Comparison of ENCODE assay signal across 19 cellular contexts in genomic region chr6:166749666-166750065, GRCh38.
DNase-seq lines count a peak whose midpoint lies in the region; ATAC-seq and TF ChIP-seq lines count a peak whose summit lies in the region.
"Had no signal": no experiment of that assay in that cellular context is flagged by ENCODE, and none has a peak within 500 bp of the region (broad histone marks: within the 10 kb centered on the region; RNA-seq: fewer than 3 reads in every experiment).

No MANE protein-coding gene starts in this region.

- H3K4me1 ChIP-seq in GM23338 (ENCODE audit: insufficient read depth) (peaks cover 29% of the 10 kb centered on the region), PC-3 (ENCODE audit: insufficient read depth, low read length) (no peaks in the 10 kb centered on the region), mesenchymal stem cell (ENCODE audit: control insufficient read depth, insufficient read depth, low read depth, low read length) (peaks cover 30% of the 10 kb centered on the region), Caco-2 (no peaks in the 10 kb centered on the region)
- H3K4me1 ChIP-seq: HAP-1 had no signal

- no peaks in the 10 kb centered on the region for H3K79me1 ChIP-seq in mesenchymal stem cell (replicated peaks; ENCODE audit: low read length, poor library complexity, severe bottlenecking)

- H3K9me3 Mint-ChIP-seq in GM23338 (no peaks in the 10 kb centered on the region), Caco-2 (ENCODE audit: unreplicated experiment) (no peaks in the 10 kb centered on the region)
- H3K9me3 Mint-ChIP-seq in stimulated activated memory B cell treated with anti-CD40 and anti-IgM and Interleukin-4, amounts not matched to agents 10 μg/mL and 1 μg/mL and 100 μg/mL, for 72 hours = no peaks in the 10 kb centered on the region
- H3K9me3 Mint-ChIP-seq in stimulated activated naive B cell treated with anti-CD40 and anti-IgM and Interleukin-4, amounts not matched to agents 10 μg/mL and 1 μg/mL and 100 μg/mL, for 72 hours = no peaks in the 10 kb centered on the region

- H3K9ac ChIP-seq in PC-3 (ENCODE audit: low read length) = no peak overlapping the region
- H3K9ac ChIP-seq in mesenchymal stem cell (ENCODE audit: low read length) = no peak overlapping the region
- H3K9ac ChIP-seq: GM23248, SK-N-SH had no signal

- H3K27me3 Mint-ChIP-seq in GM23338 (ENCODE audit: insufficient read depth, low read depth, poor library complexity) = peaks cover 17% of the 10 kb centered on the region
- H3K27me3 Mint-ChIP-seq in stimulated activated memory B cell treated with anti-CD40 and anti-IgM and Interleukin-4, amounts not matched to agents 10 μg/mL and 1 μg/mL and 100 μg/mL, for 72 hours = peaks cover 23% of the 10 kb centered on the region
- peaks cover 30 to 44% of the 10 kb centered on the region in 2 donors for H3K27me3 Mint-ChIP-seq in stimulated activated naive B cell treated with anti-CD40 and anti-IgM and Interleukin-4, amounts not matched to agents 10 μg/mL and 1 μg/mL and 100 μg/mL, for 72 hours
- H3K27me3 Mint-ChIP-seq in Caco-2 (ENCODE audit: insufficient read depth, unreplicated experiment) = no peaks in the 10 kb centered on the region

- H3K79me2 ChIP-seq in GM23338 (replicated peaks; ENCODE audit: insufficient read depth) (no peaks in the 10 kb centered on the region), PC-3 (ENCODE audit: low read length) (no peaks in the 10 kb centered on the region)

- H2BK15ac ChIP-seq in mesenchymal stem cell (ENCODE audit: low read depth, poor library complexity, severe bottlenecking) = no peak overlapping the region

- H4K20me1 ChIP-seq in GM23338 (replicated peaks; ENCODE audit: insufficient read depth) (no peaks in the 10 kb centered on the region), PC-3 (ENCODE audit: low read length) (no peaks in the 10 kb centered on the region)

- H2BK120ac ChIP-seq in mesenchymal stem cell (ENCODE audit: low read depth, low read length) = no peak overlapping the region

- peaks cover 49% of the 10 kb centered on the region for H3K4me1 Mint-ChIP-seq in GM23338
- peaks cover 42% of the 10 kb centered on the region for H3K4me1 Mint-ChIP-seq in stimulated activated memory B cell treated with anti-CD40 and anti-IgM and Interleukin-4, amounts not matched to agents 10 μg/mL and 1 μg/mL and 100 μg/mL, for 72 hours
- peaks cover 18 to 38% of the 10 kb centered on the region in 2 donors for H3K4me1 Mint-ChIP-seq in stimulated activated naive B cell treated with anti-CD40 and anti-IgM and Interleukin-4, amounts not matched to agents 10 μg/mL and 1 μg/mL and 100 μg/mL, for 72 hours
- H3K4me1 Mint-ChIP-seq in Caco-2 (ENCODE audit: low read depth, unreplicated experiment) = no peaks in the 10 kb centered on the region

- ATAC-seq in GM23338 (peak; percentile 20), PC-3 (peak; percentile 20)
- ATAC-seq in stimulated activated memory B cell treated with anti-CD40 and anti-IgM and Interleukin-4, amounts not matched to agents 10 μg/mL and 1 μg/mL and 100 μg/mL, for 72 hours = no peak
- ATAC-seq in stimulated activated naive B cell treated with anti-CD40 and anti-IgM and Interleukin-4, amounts not matched to agents 10 μg/mL and 1 μg/mL and 100 μg/mL, for 72 hours (replicated peaks) = no peak

- POLR2A ChIA-PET in PC-3 (lab: Charles Lee; ENCODE audit: unreplicated experiment) = no interaction called here
- POLR2A ChIA-PET in Caco-2 (lab: Charles Lee) = no interaction called here

- H2AFZ ChIP-seq in GM23338 (no peak overlapping the region), PC-3 (ENCODE audit: low read length) (no peak overlapping the region), mesenchymal stem cell (ENCODE audit: low read depth, low read length) (no peak overlapping the region)
- H2AFZ ChIP-seq: GM23248 had no signal

- no peaks in the 10 kb centered on the region for H3K27me3 ChIP-seq in GM23338 (ENCODE audit: insufficient read depth)
- H3K27me3 ChIP-seq in PC-3 (ENCODE audit: low read length) = no peaks in the 10 kb centered on the region
- peaks cover 0 to 31% of the 10 kb centered on the region in 2 experiments for H3K27me3 ChIP-seq in mesenchymal stem cell (ENCODE audit: control insufficient read depth in 1 of 2, insufficient read depth in 1 of 2, low read length in 2 of 2)
- H3K27me3 ChIP-seq in Caco-2 (replicated peaks; ENCODE audit: control insufficient read depth, insufficient read depth, low read length) = no peaks in the 10 kb centered on the region

- no peak overlapping the region for H3K18ac ChIP-seq in mesenchymal stem cell (ENCODE audit: low read depth in 1 of 2, low read length in 2 of 2)

- H2BK12ac ChIP-seq in mesenchymal stem cell (ENCODE audit: low read length in 2 of 2) = no peak overlapping the region

- no peak overlapping the region for H4K8ac ChIP-seq in mesenchymal stem cell (ENCODE audit: low read length)

- intact Hi-C loops in PC-3 (cut with micrococcal nuclease) (no loop called here), Caco-2 (cut with micrococcal nuclease; ENCODE audit: unreplicated experiment) (no loop called here)

- H3F3A ChIP-seq in GM23338 (replicated peaks; ENCODE audit: low read depth) = 0 out of 2 replicates have a peak, but pooled peaks cover 3% of the 10 kb centered on the region
- H3F3A ChIP-seq in PC-3 (ENCODE audit: low read length, unreplicated experiment) = no peaks in the 10 kb centered on the region

- no peak overlapping the region for H3K4ac ChIP-seq in mesenchymal stem cell (ENCODE audit: low read depth in 1 of 2, low read length in 2 of 2)

- H3K9me3 ChIP-seq in PC-3 (ENCODE audit: low read length) (no peaks in the 10 kb centered on the region), mesenchymal stem cell (ENCODE audit: control insufficient read depth, low read length) (no peaks in the 10 kb centered on the region), Caco-2 (no peaks in the 10 kb centered on the region)
- H3K9me3 ChIP-seq: HAP-1, SK-N-SH had no signal

- H3K9me2 ChIP-seq in GM23338 (ENCODE audit: insufficient read depth) = no peaks in the 10 kb centered on the region
- H3K9me2 ChIP-seq in PC-3 (replicated peaks; ENCODE audit: low read length) = no peaks in the 10 kb centered on the region
- H3K9me2 ChIP-seq: SK-N-SH had no signal

- peak overlapping the region; percentile 41 for H2AK5ac ChIP-seq in mesenchymal stem cell (ENCODE audit: low read length, severe bottlenecking)

- no peak overlapping the region for H3K23ac ChIP-seq in mesenchymal stem cell (ENCODE audit: low read length in 2 of 2)

- TF ChIP-seq CTCF in GM23338 (conservative IDR thresholded peaks at IDR 0.05; ENCODE audit: low read depth in 2 of 2) (no peak), PC-3 (conservative IDR thresholded peaks at IDR 0.05; ENCODE audit: low read depth, low read length) (no peak), Caco-2 (IDR thresholded peaks at IDR 0.05; ENCODE audit: insufficient read depth in 1 of 2, low read depth in 1 of 2, low read length in 1 of 2, severe bottlenecking in 1 of 2, unreplicated experiment in 1 of 2) (no peak)

- CTCF ChIA-PET in PC-3 (lab: Charles Lee) (no interaction called here), Caco-2 (lab: Charles Lee) (no interaction called here)

- H3K36me3 Mint-ChIP-seq in GM23338 (ENCODE audit: low read depth) (no peaks in the 10 kb centered on the region), Caco-2 (ENCODE audit: insufficient read depth, unreplicated experiment) (no peaks in the 10 kb centered on the region)
- H3K36me3 Mint-ChIP-seq in stimulated activated memory B cell treated with anti-CD40 and anti-IgM and Interleukin-4, amounts not matched to agents 10 μg/mL and 1 μg/mL and 100 μg/mL, for 72 hours = no peaks in the 10 kb centered on the region
- no peaks in the 10 kb centered on the region for H3K36me3 Mint-ChIP-seq in stimulated activated naive B cell treated with anti-CD40 and anti-IgM and Interleukin-4, amounts not matched to agents 10 μg/mL and 1 μg/mL and 100 μg/mL, for 72 hours
- H3K36me3 Mint-ChIP-seq: CD14-positive monocyte had no signal

- no peak overlapping the region for H3K14ac ChIP-seq in mesenchymal stem cell (ENCODE audit: low read length in 2 of 2)

- H3K36me3 ChIP-seq in GM23338 (ENCODE audit: insufficient read depth) = no peaks in the 10 kb centered on the region
- H3K36me3 ChIP-seq in PC-3 (ENCODE audit: low read depth, low read length) = no peaks in the 10 kb centered on the region
- no peaks in the 10 kb centered on the region for H3K36me3 ChIP-seq in mesenchymal stem cell (ENCODE audit: control insufficient read depth in 1 of 2, insufficient read depth in 2 of 2, low read depth in 1 of 2, low read length in 2 of 2)
- H3K36me3 ChIP-seq in Caco-2 (ENCODE audit: control insufficient read depth, insufficient read depth, low read length) = no peaks in the 10 kb centered on the region
- H3K36me3 ChIP-seq: HAP-1 had no signal

- H3K4me2 ChIP-seq in GM23338 (no peak overlapping the region), PC-3 (ENCODE audit: low read length) (no peak overlapping the region), mesenchymal stem cell (ENCODE audit: low read length, poor library complexity, severe bottlenecking) (no peak overlapping the region)
- H3K4me2 ChIP-seq: SK-N-SH had no signal

- H3K4me3 Mint-ChIP-seq in GM23338 (no peak overlapping the region), Caco-2 (ENCODE audit: unreplicated experiment) (no peak overlapping the region)
- H3K4me3 Mint-ChIP-seq in stimulated activated memory B cell treated with anti-CD40 and anti-IgM and Interleukin-4, amounts not matched to agents 10 μg/mL and 1 μg/mL and 100 μg/mL, for 72 hours = no peak overlapping the region
- H3K4me3 Mint-ChIP-seq in stimulated activated naive B cell treated with anti-CD40 and anti-IgM and Interleukin-4, amounts not matched to agents 10 μg/mL and 1 μg/mL and 100 μg/mL, for 72 hours = no peak overlapping the region
- H3K4me3 Mint-ChIP-seq: CD14-positive monocyte had no signal

- no TSS peak for BruUV-seq in PC-3 (replicated peaks; lab: Mats Ljungman, UMichigan)
- BruUV-seq in Caco-2 (replicated peaks; lab: Mats Ljungman, UMichigan) = no TSS peak

- H3K4me3 ChIP-seq in GM23338 (no peak overlapping the region), PC-3 (ENCODE audit: low read length) (no peak overlapping the region), mesenchymal stem cell (ENCODE audit: insufficient read depth in 1 of 2, low read depth in 1 of 2, low read length in 2 of 2) (no peak overlapping the region), Caco-2 (ENCODE audit: low read depth, low read length) (no peak overlapping the region)
- H3K4me3 ChIP-seq: GM23248, HAP-1 had no signal

- WGBS in mesenchymal stem cell = 78% methylated on average over 4 of the region's 6 CpGs

- H4K91ac ChIP-seq in mesenchymal stem cell (ENCODE audit: low read length) = no peak overlapping the region

- H2BK5ac ChIP-seq in mesenchymal stem cell (ENCODE audit: low read depth, low read length, poor library complexity, severe bottlenecking) = no peak overlapping the region

- H3K27ac ChIP-seq in GM23338 (ENCODE audit: low read depth) (no peak overlapping the region), PC-3 (ENCODE audit: low read length) (no peak overlapping the region), mesenchymal stem cell (ENCODE audit: low read length, poor library complexity, severe bottlenecking) (no peak overlapping the region)
- H3K27ac ChIP-seq: GM23248 had no signal

- H3K27ac Mint-ChIP-seq in GM23338 (no peak overlapping the region), Caco-2 (ENCODE audit: unreplicated experiment) (no peak overlapping the region)
- H3K27ac Mint-ChIP-seq in stimulated activated memory B cell treated with anti-CD40 and anti-IgM and Interleukin-4, amounts not matched to agents 10 μg/mL and 1 μg/mL and 100 μg/mL, for 72 hours = peak overlapping the region; percentile 65
- H3K27ac Mint-ChIP-seq in stimulated activated naive B cell treated with anti-CD40 and anti-IgM and Interleukin-4, amounts not matched to agents 10 μg/mL and 1 μg/mL and 100 μg/mL, for 72 hours = no peak overlapping the region
- H3K27ac Mint-ChIP-seq: CD14-positive monocyte had no signal

- DNase-seq in GM23338 (ENCODE audit: low spot score) (no peak), PC-3 (no peak), mesenchymal stem cell (no peak), globus pallidus (ENCODE audit: low spot score) (no peak), Caco-2 (no peak)
- DNase-seq in stimulated activated naive B cell treated with anti-CD40 and anti-IgM and Interleukin-4, amounts not matched to agents 10 μg/mL and 1 μg/mL and 100 μg/mL, for 72 hours = no peak
- DNase-seq: GM23248, KG1, NCI-H1048, NCI-H1417, NCI-H1694, NCI-H2029 treated with DMSO at 0.1 percent for 48 hours, NCI-H2227 treated with DMSO at 0.1 percent for 48 hours, NCI-H526 treated with DMSO at 0.1 percent for 48 hours, SK-N-SH, SW 1271 had no signal

Comparison
In these comparisons a context has a peak if more than half of its experiments do, and no peak if none do; other contexts are left out.
1. ATAC-seq: peak in GM23338 (single experiment) and PC-3 (single experiment); none in stimulated activated memory B cell treated with anti-CD40 and anti-IgM and Interleukin-4, amounts not matched to agents 10 μg/mL and 1 μg/mL and 100 μg/mL, for 72 hours (single experiment) and stimulated activated naive B cell treated with anti-CD40 and anti-IgM and Interleukin-4, amounts not matched to agents 10 μg/mL and 1 μg/mL and 100 μg/mL, for 72 hours (0 of 2).